ENCODE assay signal across 23 cellular contexts in the genomic region with DNA sequence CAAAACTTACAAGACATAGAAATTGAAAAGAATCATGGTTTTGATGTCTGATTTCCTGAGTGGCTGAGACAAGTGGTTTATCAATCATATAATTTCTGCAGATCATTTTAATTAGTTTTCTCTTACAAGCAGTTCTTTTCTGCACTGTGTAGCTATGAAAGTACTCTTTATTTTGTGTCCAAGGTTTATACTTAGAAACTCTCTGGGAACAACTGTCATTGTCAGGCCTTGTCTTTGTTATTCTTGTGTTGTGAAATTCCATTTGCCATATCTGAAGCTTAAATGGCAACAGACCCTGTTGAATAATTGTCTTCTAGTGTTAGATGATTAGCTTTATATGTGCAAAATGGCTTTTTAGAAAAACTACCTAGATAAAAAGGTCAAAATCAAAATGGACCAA.
"Had no signal": no experiment of that assay in that cellular context is flagged by ENCODE, and none has a peak within 500 bp of the region (broad histone marks: within the 10 kb centered on the region; RNA-seq: fewer than 3 reads in every experiment).

No MANE protein-coding gene starts in this region.

- H3K36me3 Mint-ChIP-seq: naive B cell; natural killer cell; neural progenitor cell; stimulated activated effector memory CD8-positive, alpha-beta T cell treated with anti-CD3 and anti-CD28 coated beads, Interleukin-12 subunit alpha, Interleukin-12 subunit beta, amount 100 ng/mL, for 72 hours had no signal

- H3K9me3 ChIP-seq: lower lobe of right lung, pancreas, prostate gland, spleen, suprapubic skin, thoracic aorta, tibial artery, upper lobe of right lung had no signal

- H3K4me1 Mint-ChIP-seq: naive B cell; natural killer cell; nephron progenitor cell; neural progenitor cell; stimulated activated effector memory CD8-positive, alpha-beta T cell treated with anti-CD3 and anti-CD28 coated beads, Interleukin-12 subunit alpha, Interleukin-12 subunit beta, amount 100 ng/mL, for 72 hours had no signal

- H3K36me3 ChIP-seq: lower lobe of right lung, neural progenitor cell, pancreas, prostate gland, spleen, suprapubic skin, thoracic aorta, tibial artery, upper lobe of right lung had no signal

- ATAC-seq: lower lobe of right lung; natural killer cell; pancreas; sciatic nerve; stimulated activated effector memory CD8-positive, alpha-beta T cell treated with anti-CD3 and anti-CD28 coated beads, Interleukin-12 subunit alpha, Interleukin-12 subunit beta, amount 100 ng/mL, for 72 hours; upper lobe of right lung had no signal

- DNase-seq: head of caudate nucleus; islet precursor cell; lower lobe of right lung; mammary epithelial cell; naive B cell; natural killer cell; nephron progenitor cell; pancreas; posterior cingulate gyrus; small intestine; spleen; stimulated activated CD4-positive, alpha-beta T cell treated with anti-CD3 and anti-CD28 coated beads, Interleukin-4, amount 100 ng/mL, for 24 hours; stimulated activated naive CD4-positive, alpha-beta T cell; tibial artery; upper lobe of right lung had no signal

- H3K9me3 Mint-ChIP-seq: neural progenitor cell; stimulated activated effector memory CD8-positive, alpha-beta T cell treated with anti-CD3 and anti-CD28 coated beads, Interleukin-12 subunit alpha, Interleukin-12 subunit beta, amount 100 ng/mL, for 72 hours; stimulated activated naive CD8-positive, alpha-beta T cell treated with anti-CD3 and anti-CD28 coated beads, Interleukin-15, Interleukin-2, amounts not matched to agents 100 ng/mL and 50 ng/mL, for 24 hours had no signal

- H3K4me3 ChIP-seq: hepatocyte, lower lobe of right lung, neural progenitor cell, pancreas, prostate gland, spleen, suprapubic skin, thoracic aorta, tibial artery, upper lobe of right lung had no signal

- H3K4me3 Mint-ChIP-seq: naive B cell; natural killer cell; nephron progenitor cell; neural progenitor cell; stimulated activated effector memory CD8-positive, alpha-beta T cell treated with anti-CD3 and anti-CD28 coated beads, Interleukin-12 subunit alpha, Interleukin-12 subunit beta, amount 100 ng/mL, for 72 hours; stimulated activated naive CD8-positive, alpha-beta T cell treated with anti-CD3 and anti-CD28 coated beads, Interleukin-15, Interleukin-2, amounts not matched to agents 100 ng/mL and 50 ng/mL, for 24 hours had no signal

- H3K27ac ChIP-seq: hepatocyte, lower lobe of right lung, neural progenitor cell, pancreas, prostate gland, spleen, suprapubic skin, thoracic aorta, tibial artery, upper lobe of right lung had no signal

- H3K27me3 ChIP-seq: hepatocyte, neural progenitor cell, pancreas, spleen, suprapubic skin, tibial artery, upper lobe of right lung had no signal

- H3K27ac Mint-ChIP-seq: natural killer cell; nephron progenitor cell; neural progenitor cell; stimulated activated effector memory CD8-positive, alpha-beta T cell treated with anti-CD3 and anti-CD28 coated beads, Interleukin-12 subunit alpha, Interleukin-12 subunit beta, amount 100 ng/mL, for 72 hours; stimulated activated naive CD8-positive, alpha-beta T cell treated with anti-CD3 and anti-CD28 coated beads, Interleukin-15, Interleukin-2, amounts not matched to agents 100 ng/mL and 50 ng/mL, for 24 hours had no signal

- H3K4me1 ChIP-seq: lower lobe of right lung, neural progenitor cell, pancreas, prostate gland, spleen, suprapubic skin, tibial artery, upper lobe of right lung had no signal
